Comparison of ENCODE assay signal across 9 cellular contexts in the genomic region with DNA sequence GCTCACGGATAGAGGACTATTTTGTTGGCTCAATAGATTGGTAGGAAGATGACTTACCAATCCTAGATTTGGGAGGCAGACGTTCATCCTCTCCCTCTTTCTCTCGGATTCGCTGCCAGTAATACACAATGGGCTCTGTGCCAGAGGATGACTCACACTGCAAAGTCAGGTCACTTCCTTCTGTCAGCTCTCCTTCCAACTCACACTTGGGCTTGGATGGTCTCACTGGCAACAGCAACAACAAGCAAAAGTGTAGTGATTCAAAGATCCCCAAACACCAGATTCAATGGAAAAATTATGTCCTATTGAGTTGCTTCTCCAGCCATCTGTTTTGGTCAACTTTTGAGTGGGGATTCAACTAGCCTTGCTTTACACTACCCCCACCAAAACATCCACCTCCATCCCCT. TPM values are rescaled to one million over a fixed set of nuclear protein-coding genes. Genes with fewer than 3 reads are reported as not detected.
DNase-seq lines count a peak whose midpoint lies in the region; ATAC-seq and TF ChIP-seq lines count a peak whose summit lies in the region.
"Had no signal": no experiment of that assay in that cellular context is flagged by ENCODE, and none has a peak within 500 bp of the region (broad histone marks: within the 10 kb centered on the region; RNA-seq: fewer than 3 reads in every experiment).

No MANE protein-coding gene starts in this region.

- H3K9me3 Mint-ChIP-seq in activated CD4-positive, alpha-beta memory T cell treated with anti-CD3 and anti-CD28 coated beads, Interleukin-2, amount 10 ng/mL, durations not matched to agents 7 days and 5 days: peaks cover 6% of the 10 kb centered on the region

- H3K27me3 Mint-ChIP-seq in activated CD4-positive, alpha-beta memory T cell treated with anti-CD3 and anti-CD28 coated beads, Interleukin-2, amount 10 ng/mL, durations not matched to agents 7 days and 5 days: no peaks in the 10 kb centered on the region

- peak overlapping the region in 3 of 4 donors; percentile 4 to 36 (median 14) for H3K27ac ChIP-seq in esophagus squamous epithelium
- peak overlapping the region; percentile 9 to 75 (median 44) for H3K27ac ChIP-seq in upper lobe of left lung
- H3K27ac ChIP-seq: neutrophil had no signal

- no peak for TF ChIP-seq CTCF in esophagus squamous epithelium (IDR thresholded peaks at IDR 0.05)
- no peak for TF ChIP-seq CTCF in upper lobe of left lung (IDR thresholded peaks at IDR 0.05)

- WGBS in esophagus squamous epithelium, 2 donors: 4 to 5% methylated on average over 4 of the region's 4 CpGs
- 24 to 26% methylated on average over 4 of the region's 4 CpGs for WGBS in upper lobe of left lung, 2 donors

- intact Hi-C loops in esophagus squamous epithelium (cut with DNase I): no loop called here

- peak; percentile 93 for DNase-seq in Daoy (ENCODE audit: low read depth)
- peak; percentile 96 to 98 for DNase-seq in NCI-H446 (lab: John Stamatoyannopoulos, UW)
- DNase-seq in activated CD4-positive, alpha-beta memory T cell treated with anti-CD3 and anti-CD28 coated beads, Interleukin-2, amount 10 ng/mL, durations not matched to agents 7 days and 5 days: peak; percentile 82
- no peak for DNase-seq in esophagus squamous epithelium (lab: John Stamatoyannopoulos, UW)
- DNase-seq in non-pigmented ciliary epithelial cell (ENCODE audit: low read depth): peak; percentile 95
- peak in 1 of 2 donors; percentile 79 for DNase-seq in upper lobe of left lung
- no peak for DNase-seq in GM19240 (ENCODE audit: insufficient read length, low spot score)

- H3K4me1 Mint-ChIP-seq in activated CD4-positive, alpha-beta memory T cell treated with anti-CD3 and anti-CD28 coated beads, Interleukin-2, amount 10 ng/mL, durations not matched to agents 7 days and 5 days: peaks cover 57% of the 10 kb centered on the region

- peak overlapping the region; percentile 76 for H3K27ac Mint-ChIP-seq in activated CD4-positive, alpha-beta memory T cell treated with anti-CD3 and anti-CD28 coated beads, Interleukin-2, amount 10 ng/mL, durations not matched to agents 7 days and 5 days

- TF ChIP-seq POLR2A in esophagus squamous epithelium (IDR thresholded peaks at IDR 0.05) (no peak), upper lobe of left lung (IDR thresholded peaks at IDR 0.05) (no peak)

- peaks cover 5% of the 10 kb centered on the region for H3K36me3 Mint-ChIP-seq in activated CD4-positive, alpha-beta memory T cell treated with anti-CD3 and anti-CD28 coated beads, Interleukin-2, amount 10 ng/mL, durations not matched to agents 7 days and 5 days (ENCODE audit: low read depth)

- H3K4me1 ChIP-seq in esophagus squamous epithelium: peaks cover 4 to 14% (median 4%) of the 10 kb centered on the region in 3 donors
- peaks cover 0 to 11% (median 4%) of the 10 kb centered on the region in 4 donors for H3K4me1 ChIP-seq in upper lobe of left lung

- H3K36me3 ChIP-seq in esophagus squamous epithelium (no peaks in the 10 kb centered on the region), upper lobe of left lung (no peaks in the 10 kb centered on the region)
- H3K36me3 ChIP-seq: neutrophil had no signal

- CTCF ChIA-PET in activated CD4-positive, alpha-beta memory T cell treated with anti-CD3 and anti-CD28 coated beads, Interleukin-2, amount 10 ng/mL, durations not matched to agents 7 days and 5 days (lab: Charles Lee): interaction anchor here (0.6 to 1.9 kb wide), 6 partner anchors 18 to 497 kb away, joined by 3 to 8 read pairs (median 4); a partner anchor contains a TSS

- H3K9me3 ChIP-seq in esophagus squamous epithelium: no peaks in the 10 kb centered on the region
- H3K9me3 ChIP-seq in upper lobe of left lung: no peaks in the 10 kb centered on the region
- H3K9me3 ChIP-seq: neutrophil had no signal

- peak overlapping the region; percentile 59 for H3K4me3 Mint-ChIP-seq in activated CD4-positive, alpha-beta memory T cell treated with anti-CD3 and anti-CD28 coated beads, Interleukin-2, amount 10 ng/mL, durations not matched to agents 7 days and 5 days

- ATAC-seq in upper lobe of left lung (ENCODE audit: low FRiP score in 2 of 2) (peak in 1 of 2 donors; percentile 90), GM18861 (IDR thresholded peaks at IDR 0.05; ENCODE audit: unreplicated experiment) (no peak)

- peak in 1 of 4 donors; percentile 30 for TF ChIP-seq EP300 in upper lobe of left lung (IDR thresholded peaks at IDR 0.05)

- POLR2A ChIA-PET in activated CD4-positive, alpha-beta memory T cell treated with anti-CD3 and anti-CD28 coated beads, Interleukin-2, amount 10 ng/mL, durations not matched to agents 7 days and 5 days (lab: Charles Lee): interaction anchor here (0.7 to 13.5 kb wide), 5 partner anchors 9 to 150 kb away, joined by 3 to 391 read pairs (median 3); a partner anchor contains a TSS

- H3K27me3 ChIP-seq in esophagus squamous epithelium: no peaks in the 10 kb centered on the region
- H3K27me3 ChIP-seq in upper lobe of left lung: no peaks in the 10 kb centered on the region
- H3K27me3 ChIP-seq: neutrophil had no signal

- H3K4me3 ChIP-seq in esophagus squamous epithelium (no peak overlapping the region), upper lobe of left lung (no peak overlapping the region)

RNA-seq across cellular contexts. Expression of a gene that starts 21.7 kb away (rescaled TPM):
- total RNA-seq in Daoy (2014; rRNA removed; shearing (Covaris generic)): 3,732 and 4,213 TPM in 2 replicates
- total RNA-seq in activated CD4-positive, alpha-beta memory T cell treated with anti-CD3 and anti-CD28 coated beads, Interleukin-2, amount 10 ng/mL, durations not matched to agents 7 days and 5 days: 1,000 to 10,000 TPM; 1,570 to 1,577 TPM
- total RNA-seq in esophagus squamous epithelium (1,000 to 10,000 TPM in 2 of 4 donors, 100 to 1,000 TPM in 2; 767 to 1,626 (median 1,046) TPM), upper lobe of left lung (100 to 1,000 TPM; 261 to 942 (median 659) TPM)

Comparison
In these comparisons a context has a peak if more than half of its experiments do, and no peak if none do; other contexts are left out.
1. DNase-seq: peak in Daoy (single experiment), NCI-H446 (2 of 2), activated CD4-positive, alpha-beta memory T cell treated with anti-CD3 and anti-CD28 coated beads, Interleukin-2, amount 10 ng/mL, durations not matched to agents 7 days and 5 days (single experiment) and non-pigmented ciliary epithelial cell (single experiment); none in esophagus squamous epithelium (single experiment) and GM19240 (single experiment).